Comparison of ENCODE assay signal across 1 cellular context in the genomic region with DNA sequence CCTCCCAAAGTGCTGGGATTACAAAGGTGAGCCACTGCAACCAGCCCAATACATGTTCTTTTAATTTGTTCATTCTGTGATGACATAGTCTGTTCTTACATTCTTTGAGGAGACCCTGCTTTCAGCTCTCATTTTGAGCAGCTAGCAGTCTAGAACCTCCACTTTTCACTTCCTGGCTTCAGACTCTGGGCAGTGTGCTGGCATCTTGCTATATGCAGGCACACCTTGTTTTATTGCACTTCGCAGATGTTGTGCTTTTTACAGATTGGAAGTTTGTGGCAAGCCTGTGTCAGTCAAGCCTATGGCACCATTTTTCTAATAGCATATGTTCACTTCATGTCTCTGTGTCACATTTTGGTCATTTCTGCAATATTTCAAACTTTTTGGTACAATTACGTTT.
TF ChIP-seq lines count a peak whose summit lies in the region.

No MANE protein-coding gene starts in this region.

TF ChIP-seq in GM12878, 131 proteins besides CTCF, POLR2A, EP300 and RAD21:
- TF ChIP-seq SMAD1 (IDR thresholded peaks at IDR 0.05; ENCODE audit: low read depth, partially characterized antibody): no peak
- no peak for TF ChIP-seq MTA2 (IDR thresholded peaks at IDR 0.05; ENCODE audit: low read depth)
- TF ChIP-seq, protein P1, sequence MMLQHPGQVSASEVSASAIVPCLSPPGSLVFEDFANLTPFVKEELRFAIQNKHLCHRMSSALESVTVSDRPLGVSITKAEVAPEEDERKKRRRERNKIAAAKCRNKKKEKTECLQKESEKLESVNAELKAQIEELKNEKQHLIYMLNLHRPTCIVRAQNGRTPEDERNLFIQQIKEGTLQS (IDR thresholded peaks at IDR 0.05; ENCODE audit: borderline replicate concordance, extremely low read depth, low read depth, low read length): no peak
- no peak for TF ChIP-seq HDGF (IDR thresholded peaks at IDR 0.05)
- TF ChIP-seq POLR2AphosphoS2 (IDR thresholded peaks at IDR 0.05; ENCODE audit: low read depth, low read length): no peak
- TF ChIP-seq IRF4 (IDR thresholded peaks at IDR 0.05; ENCODE audit: low read depth, low read length): no peak
- TF ChIP-seq JUND (IDR thresholded peaks at IDR 0.05; ENCODE audit: low read depth, low read length): no peak
- TF ChIP-seq FOS (IDR thresholded peaks at IDR 0.05; ENCODE audit: borderline replicate concordance, extremely low read depth, insufficient read length): no peak
